In genomic region chr6:101633081-101633480, GRCh38 we compare ENCODE assay signal across 34 cellular contexts.
"Had no signal": no experiment of that assay in that cellular context is flagged by ENCODE, and none has a peak within 500 bp of the region (broad histone marks: within the 10 kb centered on the region; RNA-seq: fewer than 3 reads in every experiment).

No MANE protein-coding gene starts in this region.

- H3K27me3 Mint-ChIP-seq: activated B cell treated with CpG ODN at 0.5 μM for 24 hours; activated CD4-positive, alpha-beta memory T cell treated with anti-CD3 and anti-CD28 coated beads for 36 hours; activated CD4-positive, alpha-beta T cell treated with anti-CD3 and anti-CD28 coated beads, Interleukin-2, amount 10 ng/mL, durations not matched to agents 24 days and 14 days; activated CD8-positive, alpha-beta T cell treated with anti-CD3 and anti-CD28 coated beads for 36 hours; activated naive CD8-positive, alpha-beta T cell treated with anti-CD3 and anti-CD28 coated beads for 36 hours; activated T-helper 17 cell treated with anti-CD3 and anti-CD28 coated beads, Interleukin-2, amount 50 U/mL, for 72 hours had no signal

- H3K9me3 ChIP-seq: adrenal gland, body of pancreas, breast epithelium had no signal

- ATAC-seq: activated CD8-positive, alpha-beta T cell treated with anti-CD3 and anti-CD28 coated beads for 36 hours; activated naive CD4-positive, alpha-beta T cell treated with anti-CD3 and anti-CD28 coated beads, Interleukin-2, amount 50 U/mL, for 72 hours; activated T-cell treated with anti-CD3 and anti-CD28 coated beads, Interleukin-2, amount 50 U/mL, for 4 hours; activated T-cell treated with anti-CD3 and anti-CD28 coated beads, Interleukin-2, amount 50 U/mL, for 72 hours; activated T-helper 17 cell treated with anti-CD3 and anti-CD28 coated beads, Interleukin-2, amount 50 U/mL, for 72 hours; body of pancreas had no signal

- H3K27me3 ChIP-seq: adrenal gland, body of pancreas, brain microvascular endothelial cell, breast epithelium had no signal

- H3K36me3 Mint-ChIP-seq: activated CD4-positive, alpha-beta memory T cell treated with anti-CD3 and anti-CD28 coated beads for 36 hours; activated naive CD4-positive, alpha-beta T cell treated with anti-CD3 and anti-CD28 coated beads, Interleukin-2, amount 50 U/mL, for 72 hours; activated naive CD8-positive, alpha-beta T cell treated with anti-CD3 and anti-CD28 coated beads for 36 hours had no signal

- H3K4me1 ChIP-seq: adrenal gland, body of pancreas, breast epithelium had no signal

- H3K4me3 Mint-ChIP-seq: activated B cell treated with CpG ODN at 0.5 μM for 24 hours; activated CD4-positive, alpha-beta memory T cell treated with anti-CD3 and anti-CD28 coated beads for 36 hours; activated CD4-positive, alpha-beta T cell treated with anti-CD3 and anti-CD28 coated beads, Interleukin-2, amount 10 ng/mL, durations not matched to agents 24 days and 14 days; activated CD8-positive, alpha-beta T cell treated with anti-CD3 and anti-CD28 coated beads for 36 hours; activated naive CD4-positive, alpha-beta T cell treated with anti-CD3 and anti-CD28 coated beads for 36 hours; activated naive CD8-positive, alpha-beta T cell treated with anti-CD3 and anti-CD28 coated beads for 36 hours; activated T-cell treated with anti-CD3 and anti-CD28 coated beads, Interleukin-2, amount 50 U/mL, for 4 hours; activated T-cell treated with anti-CD3 and anti-CD28 coated beads, Interleukin-2, amount 50 U/mL, for 72 hours; activated T-helper 1 cell treated with anti-CD3 and anti-CD28 coated beads, Interleukin-12 subunit alpha, Interleukin-12 subunit beta, Interleukin-2, Interleukin-4 antibody, amounts not matched to agents 30 ng/mL and 10 ng/mL and 1 ng/mL, durations not matched to agents 14 hours and 24 hours and 36 hours; activated T-helper 17 cell treated with anti-CD3 and anti-CD28 coated beads, Interleukin-2, amount 50 U/mL, for 72 hours; T-helper 2 cell treated with Interferon-gamma antibody and Interleukin-4, amounts not matched to agents 5 μg/mL and 100 μg/mL, for 36 hours had no signal

- DNase-seq: activated B cell treated with CpG ODN at 0.5 μM for 24 hours; activated CD4-positive, alpha-beta memory T cell treated with anti-CD3 and anti-CD28 coated beads for 36 hours; activated CD4-positive, alpha-beta T cell treated with anti-CD3 and anti-CD28 coated beads for 4 hours; activated CD4-positive, alpha-beta T cell treated with anti-CD3 and anti-CD28 coated beads, Interleukin-2, amount 10 ng/mL, durations not matched to agents 24 days and 14 days; activated CD4-positive, alpha-beta T cell treated with anti-CD3 and anti-CD28 coated beads, Interleukin-2, amount 50 U/mL, for 1 hour; activated CD4-positive, alpha-beta T cell treated with anti-CD3 and anti-CD28 coated beads, Interleukin-2, amount 50 U/mL, for 4 hours; activated CD4-positive, CD25-positive, alpha-beta regulatory T cell treated with anti-CD3 and anti-CD28 coated beads, Interleukin-2, amount 50 U/mL, for 72 hours; activated CD8-positive, alpha-beta memory T cell treated with anti-CD3 and anti-CD28 coated beads, Interleukin-2, amount 50 U/mL, for 4 hours; activated CD8-positive, alpha-beta T cell treated with anti-CD3 and anti-CD28 coated beads for 36 hours; activated effector memory CD4-positive, alpha-beta T cell treated with anti-CD3 and anti-CD28 coated beads, Interleukin-2, amount 50 U/mL, for 16 hours; activated gamma-delta T cell treated with Interleukin-2 at 50 U/mL for 16 hours; activated naive CD4-positive, alpha-beta T cell; activated naive CD4-positive, alpha-beta T cell treated with anti-CD3 and anti-CD28 coated beads for 36 hours; activated naive CD4-positive, alpha-beta T cell treated with anti-CD3 and anti-CD28 coated beads, Interleukin-2, amount 50 U/mL, for 16 hours; activated naive CD8-positive, alpha-beta T cell treated with anti-CD3 and anti-CD28 coated beads for 36 hours; activated T-cell treated with anti-CD3 and anti-CD28 coated beads for 4 hours; activated T-cell treated with anti-CD3 and anti-CD28 coated beads, Interleukin-2, amount 50 U/mL, for 1 hour; activated T-cell treated with anti-CD3 and anti-CD28 coated beads, Interleukin-2, amount 50 U/mL, for 4 hours; activated T-cell treated with anti-CD3 and anti-CD28 coated beads, Interleukin-2, amount 50 U/mL, for 72 hours; adrenal gland; amniotic stem cell; aorta; body of pancreas; brain microvascular endothelial cell; central memory CD4-positive, alpha-beta T cell; cerebellar nuclear complex; T-helper 2 cell; T-helper 9 cell had no signal

- H3K27ac ChIP-seq: adrenal gland, body of pancreas, brain microvascular endothelial cell, breast epithelium, VCaP had no signal

- H3K9me3 Mint-ChIP-seq: activated B cell treated with CpG ODN at 0.5 μM for 24 hours; activated CD4-positive, alpha-beta memory T cell treated with anti-CD3 and anti-CD28 coated beads for 36 hours; activated CD4-positive, alpha-beta T cell treated with anti-CD3 and anti-CD28 coated beads, Interleukin-2, amount 10 ng/mL, durations not matched to agents 24 days and 14 days had no signal

- H3K4me1 Mint-ChIP-seq: activated B cell treated with CpG ODN at 0.5 μM for 24 hours; activated CD4-positive, alpha-beta T cell treated with anti-CD3 and anti-CD28 coated beads, Interleukin-2, amount 10 ng/mL, durations not matched to agents 24 days and 14 days; activated naive CD8-positive, alpha-beta T cell treated with anti-CD3 and anti-CD28 coated beads for 36 hours; activated T-helper 17 cell treated with anti-CD3 and anti-CD28 coated beads, Interleukin-2, amount 50 U/mL, for 72 hours had no signal

- H3K27ac Mint-ChIP-seq: activated B cell treated with CpG ODN at 0.5 μM for 24 hours; activated CD4-positive, alpha-beta memory T cell treated with anti-CD3 and anti-CD28 coated beads for 36 hours; activated CD4-positive, alpha-beta T cell treated with anti-CD3 and anti-CD28 coated beads, Interleukin-2, amount 10 ng/mL, durations not matched to agents 24 days and 14 days; activated CD8-positive, alpha-beta T cell treated with anti-CD3 and anti-CD28 coated beads for 36 hours; activated naive CD4-positive, alpha-beta T cell treated with anti-CD3 and anti-CD28 coated beads for 36 hours; activated naive CD4-positive, alpha-beta T cell treated with anti-CD3 and anti-CD28 coated beads, Interleukin-2, amount 50 U/mL, for 72 hours; activated naive CD8-positive, alpha-beta T cell treated with anti-CD3 and anti-CD28 coated beads for 36 hours; activated T-cell treated with anti-CD3 and anti-CD28 coated beads, Interleukin-2, amount 50 U/mL, for 72 hours; activated T-helper 1 cell treated with anti-CD3 and anti-CD28 coated beads, Interleukin-12 subunit alpha, Interleukin-12 subunit beta, Interleukin-2, Interleukin-4 antibody, amounts not matched to agents 30 ng/mL and 10 ng/mL and 1 ng/mL, durations not matched to agents 14 hours and 24 hours and 36 hours; activated T-helper 17 cell treated with anti-CD3 and anti-CD28 coated beads, Interleukin-2, amount 50 U/mL, for 72 hours; T-helper 2 cell treated with Interferon-gamma antibody and Interleukin-4, amounts not matched to agents 5 μg/mL and 100 μg/mL, for 36 hours had no signal
